1 cellular context compared by ENCODE assay signal in genomic region chr15:50162988-50163718, GRCh38.
A peak's percentile ranks its signal among the peaks of the same experiment; 100 is the strongest.
TF ChIP-seq lines count a peak whose summit lies in the region.

No MANE protein-coding gene starts in this region.

TF ChIP-seq in liver, 16 proteins besides CTCF, POLR2A, EP300 and RAD21 (continued from another document):
- TF ChIP-seq ZBTB33 (IDR thresholded peaks at IDR 0.05) (no peak), YY1 (IDR thresholded peaks at IDR 0.05) (no peak), TAF1 (conservative IDR thresholded peaks at IDR 0.05) (no peak), HNF4G (IDR thresholded peaks at IDR 0.05) (no peak), GABPA (IDR thresholded peaks at IDR 0.05 in 1 of 2, conservative IDR thresholded peaks at IDR 0.05 in 1 of 2) (no peak), HNF4A (conservative IDR thresholded peaks at IDR 0.05) (no peak), RXRA (IDR thresholded peaks at IDR 0.05) (peak; percentile 46 to 49), MAX (IDR thresholded peaks at IDR 0.05) (no peak), SP1 (IDR thresholded peaks at IDR 0.05) (peak; percentile 24), FOXA2 (IDR thresholded peaks at IDR 0.05) (no peak), FOXA1 (IDR thresholded peaks at IDR 0.05) (no peak), JUND (IDR thresholded peaks at IDR 0.05) (no peak)
- TF ChIP-seq, protein P1, sequence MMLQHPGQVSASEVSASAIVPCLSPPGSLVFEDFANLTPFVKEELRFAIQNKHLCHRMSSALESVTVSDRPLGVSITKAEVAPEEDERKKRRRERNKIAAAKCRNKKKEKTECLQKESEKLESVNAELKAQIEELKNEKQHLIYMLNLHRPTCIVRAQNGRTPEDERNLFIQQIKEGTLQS (IDR thresholded peaks at IDR 0.05) = no peak
